24 cellular contexts compared by ENCODE assay signal in genomic region chr2:41727152-41727551, GRCh38.
"Had no signal": no experiment of that assay in that cellular context is flagged by ENCODE, and none has a peak within 500 bp of the region (broad histone marks: within the 10 kb centered on the region; RNA-seq: fewer than 3 reads in every experiment).

No MANE protein-coding gene starts in this region.

- H3K4me1 Mint-ChIP-seq: naive B cell had no signal

- H3K4me3 ChIP-seq: colonic mucosa, esophagus squamous epithelium, gastrocnemius medialis, heart right ventricle, left lung, lower lobe of right lung, mucosa of descending colon had no signal

- H3K27ac Mint-ChIP-seq: dendritic cell treated with granulocyte-macrophage colony-stimulating factor and Interleukin-4, amounts not matched to agents 40 ng/mL and 50 ng/mL, for 4 days; effector memory CD8-positive, alpha-beta T cell; endodermal cell; mesothelial cell of epicardium; naive B cell had no signal

- ATAC-seq: effector memory CD8-positive, alpha-beta T cell; esophagus mucosa; gastrocnemius medialis; heart right ventricle; left cardiac atrium; left lung; left ventricle myocardium superior; lower lobe of right lung; mucosa of descending colon had no signal

- H3K36me3 Mint-ChIP-seq: mesothelial cell of epicardium, naive B cell had no signal

- H3K27ac ChIP-seq: colonic mucosa, epithelial cell of prostate, esophagus squamous epithelium, gastrocnemius medialis, heart right ventricle, left lung, lower lobe of right lung had no signal

- H3K27me3 ChIP-seq: colonic mucosa, esophagus squamous epithelium, gastrocnemius medialis, heart right ventricle, left lung had no signal

- H3K4me1 ChIP-seq: colonic mucosa, left lung, lower lobe of right lung had no signal

- H3K4me3 Mint-ChIP-seq: dendritic cell treated with granulocyte-macrophage colony-stimulating factor and Interleukin-4, amounts not matched to agents 40 ng/mL and 50 ng/mL, for 4 days; effector memory CD8-positive, alpha-beta T cell; endodermal cell; mesothelial cell of epicardium; naive B cell had no signal

- H3K9me3 Mint-ChIP-seq: dendritic cell treated with granulocyte-macrophage colony-stimulating factor and Interleukin-4, amounts not matched to agents 40 ng/mL and 50 ng/mL, for 4 days; effector memory CD8-positive, alpha-beta T cell; endodermal cell; mesothelial cell of epicardium; naive B cell had no signal

- DNase-seq: colonic mucosa; cortex of kidney; effector CD8-positive, alpha-beta T cell; effector memory CD8-positive, alpha-beta T cell; endodermal cell; erythroblast; esophagus squamous epithelium; foreskin fibroblast; foreskin melanocyte; gastrocnemius medialis; glutamatergic neuron; head of caudate nucleus; heart right ventricle; hippocampal formation; left cardiac atrium; left lung; left ventricle myocardium superior; lower lobe of right lung; mucosa of descending colon; naive B cell had no signal

- H3K9me3 ChIP-seq: colonic mucosa, esophagus squamous epithelium, gastrocnemius medialis, heart right ventricle, left lung, lower lobe of right lung, mucosa of descending colon had no signal

- H3K27me3 Mint-ChIP-seq: dendritic cell treated with granulocyte-macrophage colony-stimulating factor and Interleukin-4, amounts not matched to agents 40 ng/mL and 50 ng/mL, for 4 days had no signal

- H3K36me3 ChIP-seq: colonic mucosa, esophagus squamous epithelium, gastrocnemius medialis, heart right ventricle, left lung, lower lobe of right lung had no signal
